ENCODE assay signal across 9 cellular contexts in the genomic region with DNA sequence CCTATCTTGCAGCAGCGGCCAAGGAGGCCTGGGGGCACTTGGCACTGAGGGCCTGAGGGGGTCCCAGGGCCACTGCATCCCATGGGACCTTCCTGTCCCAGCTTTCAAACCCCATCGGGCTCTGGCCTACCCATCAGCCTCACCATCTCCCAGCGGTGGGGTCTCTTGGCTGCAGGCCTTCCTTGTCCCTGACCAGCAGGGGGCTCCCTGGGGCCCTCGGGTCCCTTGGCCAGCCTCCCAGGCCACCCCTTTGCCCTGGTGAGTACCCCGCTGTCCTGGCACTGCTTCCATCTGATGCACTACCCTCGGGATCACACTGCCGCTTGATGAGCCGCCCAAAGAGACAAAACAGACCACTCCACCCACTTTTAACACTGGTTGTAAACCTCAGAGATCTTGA.
DNase-seq lines count a peak whose midpoint lies in the region; ATAC-seq, FAIRE-seq and TF ChIP-seq lines count a peak whose summit lies in the region.
"Had no signal": no experiment of that assay in that cellular context is flagged by ENCODE, and none has a peak within 500 bp of the region (broad histone marks: within the 10 kb centered on the region; RNA-seq: fewer than 3 reads in every experiment).

No MANE protein-coding gene starts in this region.

- H3K4me3 ChIP-seq in AG10803 (ENCODE audit: low read length) = no peak overlapping the region
- H3K4me3 ChIP-seq: body of pancreas had no signal

- TF ChIP-seq CTCF in AG10803 (conservative IDR thresholded peaks at IDR 0.05; ENCODE audit: low read length) = peak; percentile 42

- DNase-seq in AG10803 (ENCODE audit: low read depth) (no peak), GM19239 (ENCODE audit: insufficient read length, low spot score) (peak; percentile 59), glomerular visceral epithelial cell (ENCODE audit: extremely low spot score) (peak; percentile 13), urothelium cell line (ENCODE audit: low spot score) (peak; percentile 50), T1000 (lab: John Stamatoyannopoulos, UW) (no peak), NCI-H510A (lab: John Stamatoyannopoulos, UW) (no peak)
- DNase-seq in activated CD4-positive, alpha-beta T cell treated with anti-CD3 and anti-CD28 coated beads for 4 hours = peak; percentile 19 to 29

- ATAC-seq in HG03354 (IDR thresholded peaks at IDR 0.05; ENCODE audit: poor library complexity, severe bottlenecking, unreplicated experiment) = no peak
- ATAC-seq: body of pancreas had no signal

- FAIRE-seq in GM19239 (lab: Jason Lieb, UNC) (no peak), urothelium cell line (lab: Jason Lieb, UNC) (no peak)

Comparison
In these comparisons a context has a peak if more than half of its experiments do, and no peak if none do; other contexts are left out.
1. DNase-seq: peak in GM19239 (single experiment), activated CD4-positive, alpha-beta T cell treated with anti-CD3 and anti-CD28 coated beads for 4 hours (2 of 2), glomerular visceral epithelial cell (single experiment) and urothelium cell line (single experiment); none in AG10803 (single experiment), T1000 (single experiment) and NCI-H510A (single experiment).